In the genomic region with DNA sequence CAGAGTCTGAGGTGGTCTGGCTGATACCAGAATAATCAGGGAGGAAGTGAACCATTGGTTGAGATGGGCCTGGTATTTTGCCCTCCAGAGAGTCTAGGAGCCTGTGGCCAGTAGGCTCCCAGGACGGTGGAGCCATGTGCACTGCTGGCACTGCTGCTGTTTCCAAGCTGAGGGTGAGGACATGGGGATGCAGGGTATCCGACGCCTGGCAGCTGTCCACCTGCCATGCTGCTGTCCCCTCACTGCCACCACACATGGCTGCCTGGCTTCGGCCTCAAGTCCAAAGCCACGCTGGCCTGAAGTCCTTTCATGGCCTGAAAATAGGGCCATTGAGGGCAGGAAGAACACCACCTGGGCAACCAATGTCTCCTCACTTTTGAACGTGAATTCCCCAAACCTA, we compare ENCODE assay signal across 19 cellular contexts. TPM values are rescaled to one million over a fixed set of nuclear protein-coding genes. Genes with fewer than 3 reads are reported as not detected.
DNase-seq lines count a peak whose midpoint lies in the region; ATAC-seq, FAIRE-seq and TF ChIP-seq lines count a peak whose summit lies in the region.
"Had no signal": no experiment of that assay in that cellular context is flagged by ENCODE, and none has a peak within 500 bp of the region (broad histone marks: within the 10 kb centered on the region; RNA-seq: fewer than 3 reads in every experiment).

No MANE protein-coding gene starts in this region.

- no peaks in the 10 kb centered on the region for H3K9me2 ChIP-seq in hepatocyte (replicated peaks; ENCODE audit: insufficient read depth)

- no peaks in the 10 kb centered on the region for H4K20me1 ChIP-seq in hepatocyte (ENCODE audit: insufficient read depth, poor library complexity, severe bottlenecking)
- H4K20me1 ChIP-seq: BLaER1 had no signal

- intact Hi-C loops in esophagus muscularis mucosa (cut with DNase I) (no loop called here), left ventricle myocardium inferior (cut with micrococcal nuclease) (no loop called here), sigmoid colon (cut with DNase I) (no loop called here)

- peak; percentile 23 for FAIRE-seq in HTR-8/SVneo (lab: Jason Lieb, UNC)
- FAIRE-seq: G401.6, H1, HepG2 had no signal

- no peaks in the 10 kb centered on the region for H3K9me3 Mint-ChIP-seq in endothelial cell (ENCODE audit: unreplicated experiment)

- no peak overlapping the region for H3K4me3 Mint-ChIP-seq in endothelial cell (ENCODE audit: unreplicated experiment)
- H3K4me3 Mint-ChIP-seq: CD4-positive, CD25-positive, alpha-beta regulatory T cell had no signal

- no peak for ATAC-seq in HG02642 (IDR thresholded peaks at IDR 0.05; ENCODE audit: poor library complexity, unreplicated experiment)
- ATAC-seq: HepG2 had no signal

- TF ChIP-seq EP300 in esophagus muscularis mucosa (IDR thresholded peaks at IDR 0.05) (no peak), sigmoid colon (IDR thresholded peaks at IDR 0.05) (no peak)

- 79% methylated on average over 6 of the region's 6 CpGs for WGBS in esophagus muscularis mucosa
- 92 to 95% methylated on average over 6 of the region's 6 CpGs for WGBS in sigmoid colon, 2 donors
- 89% methylated on average over 6 of the region's 6 CpGs for WGBS in hepatocyte (ENCODE audit: low lambda C conversion rate, missing lambda C conversion rate)

- H3K4me2 ChIP-seq in hepatocyte: no peak overlapping the region
- H3K4me2 ChIP-seq: BLaER1 had no signal

- H3K27me3 Mint-ChIP-seq in endothelial cell (ENCODE audit: unreplicated experiment): no peaks in the 10 kb centered on the region

- H3K27ac Mint-ChIP-seq in endothelial cell (ENCODE audit: unreplicated experiment): no peak overlapping the region
- H3K27ac Mint-ChIP-seq: CD4-positive, CD25-positive, alpha-beta regulatory T cell had no signal

- H3K79me2 ChIP-seq in hepatocyte: peaks cover 23% of the 10 kb centered on the region

- H3K4me3 ChIP-seq in esophagus muscularis mucosa (no peak overlapping the region), left ventricle myocardium inferior (no peak overlapping the region), sigmoid colon (no peak overlapping the region), hepatocyte (no peak overlapping the region)
- H3K4me3 ChIP-seq: BLaER1, HAP-1 had no signal

- H3K4me1 ChIP-seq in esophagus muscularis mucosa (peaks cover 52 to 97% (median 93%) of the 10 kb centered on the region in 4 donors), left ventricle myocardium inferior (peaks cover 97% of the 10 kb centered on the region), sigmoid colon (peaks cover 0 to 97% (median 91%) of the 10 kb centered on the region in 4 donors), hepatocyte (ENCODE audit: insufficient read depth) (no peaks in the 10 kb centered on the region)
- H3K4me1 ChIP-seq: HAP-1 had no signal

- no peak overlapping the region for H2AFZ ChIP-seq in hepatocyte

- no peak for TF ChIP-seq CTCF in esophagus muscularis mucosa (IDR thresholded peaks at IDR 0.05)
- TF ChIP-seq CTCF in left ventricle myocardium inferior (IDR thresholded peaks at IDR 0.05; ENCODE audit: borderline replicate concordance): no peak
- no peak for TF ChIP-seq CTCF in sigmoid colon (IDR thresholded peaks at IDR 0.05)
- no peak for TF ChIP-seq CTCF in endothelial cell (IDR thresholded peaks at IDR 0.05; ENCODE audit: unreplicated experiment)
- no peak for TF ChIP-seq CTCF in hepatocyte (IDR thresholded peaks at IDR 0.05; ENCODE audit: poor library complexity)

- H3K27ac ChIP-seq in esophagus muscularis mucosa (replicated peaks in 1 of 4) (peak overlapping the region; percentile 92 to 96 (median 95)), left ventricle myocardium inferior (replicated peaks) (peak overlapping the region; percentile 66), sigmoid colon (peak overlapping the region in 3 of 4 donors; percentile 97 to 98 (median 97)), hepatocyte (no peak overlapping the region)
- H3K27ac ChIP-seq: BLaER1 had no signal

- DNase-seq in HTR-8/SVneo (ENCODE audit: insufficient read length, low spot score): no peak
- no peak for DNase-seq in esophagus muscularis mucosa (ENCODE audit: extremely low spot score)
- peak; percentile 44 for DNase-seq in left ventricle myocardium inferior
- DNase-seq in sigmoid colon: no peak
- DNase-seq in endothelial cell (ENCODE audit: low spot score): no peak
- no peak for DNase-seq in NCI-H1048 (lab: John Stamatoyannopoulos, UW)
- no peak for DNase-seq in hepatocyte (ENCODE audit: low spot score)
- DNase-seq: 8988T; AML-193; CD4-positive, CD25-positive, alpha-beta regulatory T cell; DMS79; EL had no signal

- TF ChIP-seq POLR2A in esophagus muscularis mucosa (IDR thresholded peaks at IDR 0.05; ENCODE audit: low read depth) (no peak), sigmoid colon (IDR thresholded peaks at IDR 0.05) (no peak)

- peaks cover 11% of the 10 kb centered on the region for H3K36me3 Mint-ChIP-seq in endothelial cell (ENCODE audit: low read depth, unreplicated experiment)
- H3K36me3 Mint-ChIP-seq: CD4-positive, CD25-positive, alpha-beta regulatory T cell had no signal

- H3K9me3 ChIP-seq in esophagus muscularis mucosa (no peaks in the 10 kb centered on the region), left ventricle myocardium inferior (replicated peaks) (no peaks in the 10 kb centered on the region), sigmoid colon (no peaks in the 10 kb centered on the region), hepatocyte (ENCODE audit: low read depth) (no peaks in the 10 kb centered on the region)
- H3K9me3 ChIP-seq: BLaER1, HAP-1 had no signal

- no peaks in the 10 kb centered on the region for H3K36me3 ChIP-seq in esophagus muscularis mucosa
- peaks cover 8% of the 10 kb centered on the region for H3K36me3 ChIP-seq in left ventricle myocardium inferior
- H3K36me3 ChIP-seq in sigmoid colon: no peaks in the 10 kb centered on the region
- H3K36me3 ChIP-seq in hepatocyte (replicated peaks; ENCODE audit: insufficient read depth, low read depth): no peaks in the 10 kb centered on the region
- H3K36me3 ChIP-seq: BLaER1, HAP-1 had no signal

- H3K27me3 ChIP-seq in esophagus muscularis mucosa (no peaks in the 10 kb centered on the region), left ventricle myocardium inferior (ENCODE audit: low read depth) (no peaks in the 10 kb centered on the region), sigmoid colon (no peaks in the 10 kb centered on the region), hepatocyte (no peaks in the 10 kb centered on the region)

- peaks cover 7% of the 10 kb centered on the region for H3K4me1 Mint-ChIP-seq in endothelial cell (ENCODE audit: unreplicated experiment)

RNA-seq across cellular contexts. Expression of gene CACNA1C, which starts 8.6 kb away (rescaled TPM):
- total RNA-seq in esophagus muscularis mucosa (100 to 1,000 TPM in 1 of 4 donors, 10 to 100 TPM in 3; 44.1 to 104 (median 49.4) TPM), left ventricle myocardium inferior (137 TPM), sigmoid colon (100 to 1,000 TPM in 2 of 4 donors, 10 to 100 TPM in 2; 62.0 to 213 (median 119) TPM), endothelial cell (ENCODE audit: unreplicated experiment) (11.1 TPM), hepatocyte (3.8 and 4.0 TPM in 2 replicates)
- polyA plus RNA-seq in sigmoid colon (1 to 10 TPM in 1 of 3 donors, under 1 TPM in 2; 0.46 to 7.6 (median 0.60) TPM), hepatocyte (3.2 and 7.9 TPM in 2 replicates)
- total RNA-seq: HepG2, HT1080 had no signal
- polyA plus RNA-seq: HepG2 had no signal

RNA-seq across cellular contexts. Expression of gene DCP1B, which starts 57.1 kb away (rescaled TPM):
- total RNA-seq in esophagus muscularis mucosa (10 to 100 TPM; 22.0 to 26.5 (median 24.4) TPM), left ventricle myocardium inferior (1.7 TPM), sigmoid colon (10 to 100 TPM; 24.8 to 47.7 (median 35.5) TPM), endothelial cell (ENCODE audit: unreplicated experiment) (13.6 TPM), hepatocyte (13.4 and 22.8 TPM in 2 replicates)
- polyA plus RNA-seq in sigmoid colon (1 to 10 TPM; 5.5 to 8.5 (median 7.2) TPM), hepatocyte (16.7 and 20.9 TPM in 2 replicates)
